32 cellular contexts compared by ENCODE assay signal in genomic region chr1:175808573-175808972, GRCh38.
DNase-seq lines count a peak whose midpoint lies in the region; ATAC-seq, FAIRE-seq and TF ChIP-seq lines count a peak whose summit lies in the region.
"Had no signal": no experiment of that assay in that cellular context is flagged by ENCODE, and none has a peak within 500 bp of the region (broad histone marks: within the 10 kb centered on the region; RNA-seq: fewer than 3 reads in every experiment).

No MANE protein-coding gene starts in this region.

- FAIRE-seq in pancreas (lab: Jason Lieb, UNC): no peak
- FAIRE-seq: A549, bronchial epithelial cell, colon, GM18507, kidney had no signal

- H3K36me3 ChIP-seq in body of pancreas (replicated peaks in 1 of 2; ENCODE audit: insufficient read depth in 1 of 2, low read depth in 2 of 2): no peaks in the 10 kb centered on the region
- no peaks in the 10 kb centered on the region for H3K36me3 ChIP-seq in pancreas
- H3K36me3 ChIP-seq: SJSA1, uterus had no signal

- no peak overlapping the region for H3K4me3 Mint-ChIP-seq in activated naive CD4-positive, alpha-beta T cell treated with anti-CD3 and anti-CD28 coated beads, Interleukin-2, amount 10 ng/mL, durations not matched to agents 7 days and 5 days
- H3K4me3 Mint-ChIP-seq: B cell; CD8-positive, alpha-beta memory T cell; natural killer cell; T-cell had no signal

- no peaks in the 10 kb centered on the region for H3K27me3 ChIP-seq in body of pancreas
- H3K27me3 ChIP-seq in pancreas: no peaks in the 10 kb centered on the region
- H3K27me3 ChIP-seq: SJSA1, testis, uterus had no signal

- 8 to 15% methylated on average over 4 of the region's 4 CpGs for WGBS in body of pancreas, 2 donors
- WGBS in pancreas, 2 donors: 6 to 11% methylated on average over 4 of the region's 4 CpGs

- H3K4me3 ChIP-seq in LNCaP clone FGC (ENCODE audit: low read depth, low read length) (no peak overlapping the region), body of pancreas (no peak overlapping the region), pancreas (no peak overlapping the region)
- H3K4me3 ChIP-seq: A549, SJSA1, testis, uterus had no signal

- ATAC-seq in body of pancreas (peak; percentile 65), pancreas (peak; percentile 73 to 80 (median 78)), GM21786 (IDR thresholded peaks at IDR 0.05; ENCODE audit: unreplicated experiment) (no peak)
- ATAC-seq: A549; activated CD4-positive, CD25-positive, alpha-beta regulatory T cell treated with anti-CD3 and anti-CD28 coated beads, Interleukin-2, amount 50 U/mL, for 24 hours; natural killer cell; T-cell had no signal

- DNase-seq in NCI-H1417 (lab: John Stamatoyannopoulos, UW) (peak in 2 of 3 experiments; percentile 4 to 51), NCI-H1417 treated with DMSO at 0.1 percent for 48 hours (lab: John Stamatoyannopoulos, UW) (no peak), LNCaP clone FGC (ENCODE audit: low read depth) (peak; percentile 32), body of pancreas (peak; percentile 17 to 43 (median 36)), pancreas (peak in 2 of 6 donors; percentile 12 to 32), NCI-H1105 (lab: John Stamatoyannopoulos, UW) (no peak)
- no peak for DNase-seq in activated naive CD4-positive, alpha-beta T cell treated with anti-CD3 and anti-CD28 coated beads, Interleukin-2, amount 10 ng/mL, durations not matched to agents 7 days and 5 days
- DNase-seq: activated CD4-positive, alpha-beta T cell treated with anti-CD3 and anti-CD28 coated beads, Interleukin-2, amount 50 U/mL, for 48 hours; activated CD8-positive, alpha-beta memory T cell treated with anti-CD3 and anti-CD28 coated beads, Interleukin-2, amount 50 U/mL, for 4 hours; activated naive CD4-positive, alpha-beta T cell treated with anti-CD3 and anti-CD28 coated beads, Interleukin-2, amount 50 U/mL, for 16 hours; amniotic stem cell; CD8-positive, alpha-beta memory T cell; DND-41; effector CD8-positive, alpha-beta T cell; glutamatergic neuron; Karpas-422; kidney; natural killer cell; NCI-H2029; NCI-H524 treated with DMSO at 0.1 percent for 48 hours; stimulated activated naive CD4-positive, alpha-beta T cell treated with Interleukin-2 at 50 U/mL for 16 hours; T-cell; testis; uterus had no signal

- peaks cover 44% of the 10 kb centered on the region for H3K4me1 ChIP-seq in body of pancreas
- H3K4me1 ChIP-seq in pancreas: peaks cover 15 to 18% (median 16%) of the 10 kb centered on the region in 3 donors
- H3K4me1 ChIP-seq: A549, SJSA1, testis, uterus had no signal

- no peak for TF ChIP-seq POLR2A in body of pancreas (IDR thresholded peaks at IDR 0.05)

- CTCF ChIA-PET in activated naive CD4-positive, alpha-beta T cell treated with anti-CD3 and anti-CD28 coated beads, Interleukin-2, amount 10 ng/mL, durations not matched to agents 7 days and 5 days (lab: Charles Lee): no interaction called here

- H3K27ac Mint-ChIP-seq in activated naive CD4-positive, alpha-beta T cell treated with anti-CD3 and anti-CD28 coated beads, Interleukin-2, amount 10 ng/mL, durations not matched to agents 7 days and 5 days: no peak overlapping the region
- H3K27ac Mint-ChIP-seq: B cell; CD8-positive, alpha-beta memory T cell; natural killer cell; T-cell had no signal

- H3K27ac ChIP-seq in body of pancreas (no peak overlapping the region), pancreas (no peak overlapping the region)
- H3K27ac ChIP-seq: A549, SJSA1, testis, uterus had no signal

- TF ChIP-seq CTCF in LNCaP clone FGC (IDR thresholded peaks at IDR 0.05; ENCODE audit: control insufficient read depth, extremely low read depth, insufficient read depth) (peak; percentile 37), body of pancreas (IDR thresholded peaks at IDR 0.05) (peak in 3 of 7 experiments; percentile 18 to 28 (median 20)), pancreas (IDR thresholded peaks at IDR 0.05) (no peak)

- intact Hi-C loops in body of pancreas (cut with DNase I): no loop called here
- intact Hi-C loops in pancreas (cut with DNase I): no loop called here

- no peaks in the 10 kb centered on the region for H3K9me3 ChIP-seq in body of pancreas
- no peaks in the 10 kb centered on the region for H3K9me3 ChIP-seq in pancreas
- H3K9me3 ChIP-seq: A549, SJSA1, testis, uterus had no signal

- H3K27me3 Mint-ChIP-seq in activated naive CD4-positive, alpha-beta T cell treated with anti-CD3 and anti-CD28 coated beads, Interleukin-2, amount 10 ng/mL, durations not matched to agents 7 days and 5 days: no peaks in the 10 kb centered on the region

- H3K36me3 Mint-ChIP-seq in activated naive CD4-positive, alpha-beta T cell treated with anti-CD3 and anti-CD28 coated beads, Interleukin-2, amount 10 ng/mL, durations not matched to agents 7 days and 5 days: no peaks in the 10 kb centered on the region
- H3K36me3 Mint-ChIP-seq: natural killer cell, T-cell had no signal

- H3K4me1 Mint-ChIP-seq in activated naive CD4-positive, alpha-beta T cell treated with anti-CD3 and anti-CD28 coated beads, Interleukin-2, amount 10 ng/mL, durations not matched to agents 7 days and 5 days: no peaks in the 10 kb centered on the region
- H3K4me1 Mint-ChIP-seq: B cell; CD8-positive, alpha-beta memory T cell; natural killer cell; T-cell had no signal

- peaks cover 4% of the 10 kb centered on the region for H3K9me3 Mint-ChIP-seq in activated naive CD4-positive, alpha-beta T cell treated with anti-CD3 and anti-CD28 coated beads, Interleukin-2, amount 10 ng/mL, durations not matched to agents 7 days and 5 days
- H3K9me3 Mint-ChIP-seq: natural killer cell, T-cell had no signal

Comparison
In these comparisons a context has a peak if more than half of its experiments do, and no peak if none do; other contexts are left out.
1. DNase-seq: peak in NCI-H1417 (2 of 3), LNCaP clone FGC (single experiment) and body of pancreas (4 of 4); none in NCI-H1417 treated with DMSO at 0.1 percent for 48 hours (single experiment), activated naive CD4-positive, alpha-beta T cell treated with anti-CD3 and anti-CD28 coated beads, Interleukin-2, amount 10 ng/mL, durations not matched to agents 7 days and 5 days (single experiment) and NCI-H1105 (single experiment).